In genomic region chr18:33751613-33752221, GRCh38 we compare ENCODE assay signal across 8 cellular contexts.
DNase-seq lines count a peak whose midpoint lies in the region; ATAC-seq and TF ChIP-seq lines count a peak whose summit lies in the region.

No MANE protein-coding gene starts in this region.

- H3K9me2 ChIP-seq in OCI-LY1 (ENCODE audit: low read depth, low read length), result no peaks in the 10 kb centered on the region

- H3K36me3 ChIP-seq in left ventricle myocardium inferior (no peaks in the 10 kb centered on the region), OCI-LY1 (ENCODE audit: insufficient read depth, low read length) (no peaks in the 10 kb centered on the region)

- no peaks in the 10 kb centered on the region for H4K20me1 ChIP-seq in OCI-LY1 (ENCODE audit: insufficient read depth, low read length)

- no peak for ATAC-seq in left cardiac atrium
- ATAC-seq in GM21786 (IDR thresholded peaks at IDR 0.05; ENCODE audit: unreplicated experiment), result no peak
- ATAC-seq in GM18909 (IDR thresholded peaks at IDR 0.05; ENCODE audit: poor library complexity, unreplicated experiment), result no peak

- H3F3A ChIP-seq in OCI-LY1 (ENCODE audit: insufficient read depth, low read length), result no peaks in the 10 kb centered on the region

- intact Hi-C loops in left ventricle myocardium inferior (cut with micrococcal nuclease), result no loop called here
- intact Hi-C loops in left cardiac atrium (cut with DNase I), result loop anchor here in 1 of 2 donors (10.0 kb wide), 1 partner anchor 307 kb away; the partner anchor contains the start of gene CCDC178

- no peak overlapping the region; the same call in 1 of the 2 replicates for H3K9ac ChIP-seq in OCI-LY1 (ENCODE audit: low read length)

- H3K4me1 ChIP-seq in left ventricle myocardium inferior (no peaks in the 10 kb centered on the region), OCI-LY1 (ENCODE audit: insufficient read depth, low read length, severe bottlenecking) (peaks cover 52% of the 10 kb centered on the region)

- no peaks in the 10 kb centered on the region for H3K79me2 ChIP-seq in OCI-LY1 (ENCODE audit: insufficient read depth, low read length)

- H3K27ac ChIP-seq in left ventricle myocardium inferior (replicated peaks) (no peak overlapping the region), OCI-LY1 (ENCODE audit: low read depth, low read length, poor library complexity, severe bottlenecking) (no peak overlapping the region)

- H3K27me3 ChIP-seq in left ventricle myocardium inferior (ENCODE audit: low read depth) (no peaks in the 10 kb centered on the region), OCI-LY1 (ENCODE audit: insufficient read depth, low read length) (no peaks in the 10 kb centered on the region)

- H2AFZ ChIP-seq in OCI-LY1 (ENCODE audit: low read length), result no peak overlapping the region

- TF ChIP-seq CTCF in left ventricle myocardium inferior (IDR thresholded peaks at IDR 0.05; ENCODE audit: borderline replicate concordance) (peak; percentile 52), OCI-LY1 (IDR thresholded peaks at IDR 0.05; ENCODE audit: low read length) (peak; percentile 54), fibroblast of pulmonary artery (IDR thresholded peaks at IDR 0.05; ENCODE audit: low read length, missing control alignments) (peak; percentile 64)

- H3K9me3 ChIP-seq in left ventricle myocardium inferior (replicated peaks) (no peaks in the 10 kb centered on the region), OCI-LY1 (ENCODE audit: low read length) (no peaks in the 10 kb centered on the region)

- H3K4me2 ChIP-seq in OCI-LY1 (ENCODE audit: low read length), result no peak overlapping the region

- no peak overlapping the region for H3K4me3 ChIP-seq in left ventricle myocardium inferior
- no peak overlapping the region for H3K4me3 ChIP-seq in OCI-LY1 (ENCODE audit: low read depth, low read length, poor library complexity, severe bottlenecking)
- no peak overlapping the region for H3K4me3 ChIP-seq in fibroblast of pulmonary artery (replicated peaks; ENCODE audit: low read depth, low read length)

- DNase-seq in left ventricle myocardium inferior, result no peak
- DNase-seq in left cardiac atrium, result no peak
- DNase-seq in fibroblast of pulmonary artery (ENCODE audit: low read depth), result peak; percentile 43
- no peak for DNase-seq in GDM1 (lab: John Stamatoyannopoulos, UW)
- no peak for DNase-seq in CD1c-positive myeloid dendritic cell (ENCODE audit: extremely low spot score)
